ENCODE assay signal across 1 cellular context in the genomic region with DNA sequence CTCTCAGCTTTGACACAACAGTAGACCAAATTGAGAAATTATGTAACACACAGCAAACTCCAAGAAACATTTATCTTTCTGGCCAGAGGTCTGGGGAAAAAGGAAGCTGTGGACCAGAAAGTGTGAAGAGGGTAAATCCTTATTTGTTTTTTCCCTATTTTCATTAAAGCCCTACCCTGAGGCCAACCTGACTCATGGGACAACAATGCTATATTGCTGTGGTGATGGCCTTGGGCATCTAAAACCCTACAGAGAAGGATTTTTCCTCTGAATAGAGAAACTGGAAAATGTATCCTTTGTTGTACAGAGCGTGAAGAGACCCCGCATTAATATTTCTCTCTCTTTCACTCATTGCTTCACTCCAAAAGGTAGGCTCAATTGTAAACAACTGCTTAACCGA.
TF ChIP-seq lines count a peak whose summit lies in the region.

No MANE protein-coding gene starts in this region.

TF ChIP-seq in H1, 55 proteins besides CTCF, POLR2A, EP300 and RAD21 (continued from another document):
- TF ChIP-seq, protein P1, sequence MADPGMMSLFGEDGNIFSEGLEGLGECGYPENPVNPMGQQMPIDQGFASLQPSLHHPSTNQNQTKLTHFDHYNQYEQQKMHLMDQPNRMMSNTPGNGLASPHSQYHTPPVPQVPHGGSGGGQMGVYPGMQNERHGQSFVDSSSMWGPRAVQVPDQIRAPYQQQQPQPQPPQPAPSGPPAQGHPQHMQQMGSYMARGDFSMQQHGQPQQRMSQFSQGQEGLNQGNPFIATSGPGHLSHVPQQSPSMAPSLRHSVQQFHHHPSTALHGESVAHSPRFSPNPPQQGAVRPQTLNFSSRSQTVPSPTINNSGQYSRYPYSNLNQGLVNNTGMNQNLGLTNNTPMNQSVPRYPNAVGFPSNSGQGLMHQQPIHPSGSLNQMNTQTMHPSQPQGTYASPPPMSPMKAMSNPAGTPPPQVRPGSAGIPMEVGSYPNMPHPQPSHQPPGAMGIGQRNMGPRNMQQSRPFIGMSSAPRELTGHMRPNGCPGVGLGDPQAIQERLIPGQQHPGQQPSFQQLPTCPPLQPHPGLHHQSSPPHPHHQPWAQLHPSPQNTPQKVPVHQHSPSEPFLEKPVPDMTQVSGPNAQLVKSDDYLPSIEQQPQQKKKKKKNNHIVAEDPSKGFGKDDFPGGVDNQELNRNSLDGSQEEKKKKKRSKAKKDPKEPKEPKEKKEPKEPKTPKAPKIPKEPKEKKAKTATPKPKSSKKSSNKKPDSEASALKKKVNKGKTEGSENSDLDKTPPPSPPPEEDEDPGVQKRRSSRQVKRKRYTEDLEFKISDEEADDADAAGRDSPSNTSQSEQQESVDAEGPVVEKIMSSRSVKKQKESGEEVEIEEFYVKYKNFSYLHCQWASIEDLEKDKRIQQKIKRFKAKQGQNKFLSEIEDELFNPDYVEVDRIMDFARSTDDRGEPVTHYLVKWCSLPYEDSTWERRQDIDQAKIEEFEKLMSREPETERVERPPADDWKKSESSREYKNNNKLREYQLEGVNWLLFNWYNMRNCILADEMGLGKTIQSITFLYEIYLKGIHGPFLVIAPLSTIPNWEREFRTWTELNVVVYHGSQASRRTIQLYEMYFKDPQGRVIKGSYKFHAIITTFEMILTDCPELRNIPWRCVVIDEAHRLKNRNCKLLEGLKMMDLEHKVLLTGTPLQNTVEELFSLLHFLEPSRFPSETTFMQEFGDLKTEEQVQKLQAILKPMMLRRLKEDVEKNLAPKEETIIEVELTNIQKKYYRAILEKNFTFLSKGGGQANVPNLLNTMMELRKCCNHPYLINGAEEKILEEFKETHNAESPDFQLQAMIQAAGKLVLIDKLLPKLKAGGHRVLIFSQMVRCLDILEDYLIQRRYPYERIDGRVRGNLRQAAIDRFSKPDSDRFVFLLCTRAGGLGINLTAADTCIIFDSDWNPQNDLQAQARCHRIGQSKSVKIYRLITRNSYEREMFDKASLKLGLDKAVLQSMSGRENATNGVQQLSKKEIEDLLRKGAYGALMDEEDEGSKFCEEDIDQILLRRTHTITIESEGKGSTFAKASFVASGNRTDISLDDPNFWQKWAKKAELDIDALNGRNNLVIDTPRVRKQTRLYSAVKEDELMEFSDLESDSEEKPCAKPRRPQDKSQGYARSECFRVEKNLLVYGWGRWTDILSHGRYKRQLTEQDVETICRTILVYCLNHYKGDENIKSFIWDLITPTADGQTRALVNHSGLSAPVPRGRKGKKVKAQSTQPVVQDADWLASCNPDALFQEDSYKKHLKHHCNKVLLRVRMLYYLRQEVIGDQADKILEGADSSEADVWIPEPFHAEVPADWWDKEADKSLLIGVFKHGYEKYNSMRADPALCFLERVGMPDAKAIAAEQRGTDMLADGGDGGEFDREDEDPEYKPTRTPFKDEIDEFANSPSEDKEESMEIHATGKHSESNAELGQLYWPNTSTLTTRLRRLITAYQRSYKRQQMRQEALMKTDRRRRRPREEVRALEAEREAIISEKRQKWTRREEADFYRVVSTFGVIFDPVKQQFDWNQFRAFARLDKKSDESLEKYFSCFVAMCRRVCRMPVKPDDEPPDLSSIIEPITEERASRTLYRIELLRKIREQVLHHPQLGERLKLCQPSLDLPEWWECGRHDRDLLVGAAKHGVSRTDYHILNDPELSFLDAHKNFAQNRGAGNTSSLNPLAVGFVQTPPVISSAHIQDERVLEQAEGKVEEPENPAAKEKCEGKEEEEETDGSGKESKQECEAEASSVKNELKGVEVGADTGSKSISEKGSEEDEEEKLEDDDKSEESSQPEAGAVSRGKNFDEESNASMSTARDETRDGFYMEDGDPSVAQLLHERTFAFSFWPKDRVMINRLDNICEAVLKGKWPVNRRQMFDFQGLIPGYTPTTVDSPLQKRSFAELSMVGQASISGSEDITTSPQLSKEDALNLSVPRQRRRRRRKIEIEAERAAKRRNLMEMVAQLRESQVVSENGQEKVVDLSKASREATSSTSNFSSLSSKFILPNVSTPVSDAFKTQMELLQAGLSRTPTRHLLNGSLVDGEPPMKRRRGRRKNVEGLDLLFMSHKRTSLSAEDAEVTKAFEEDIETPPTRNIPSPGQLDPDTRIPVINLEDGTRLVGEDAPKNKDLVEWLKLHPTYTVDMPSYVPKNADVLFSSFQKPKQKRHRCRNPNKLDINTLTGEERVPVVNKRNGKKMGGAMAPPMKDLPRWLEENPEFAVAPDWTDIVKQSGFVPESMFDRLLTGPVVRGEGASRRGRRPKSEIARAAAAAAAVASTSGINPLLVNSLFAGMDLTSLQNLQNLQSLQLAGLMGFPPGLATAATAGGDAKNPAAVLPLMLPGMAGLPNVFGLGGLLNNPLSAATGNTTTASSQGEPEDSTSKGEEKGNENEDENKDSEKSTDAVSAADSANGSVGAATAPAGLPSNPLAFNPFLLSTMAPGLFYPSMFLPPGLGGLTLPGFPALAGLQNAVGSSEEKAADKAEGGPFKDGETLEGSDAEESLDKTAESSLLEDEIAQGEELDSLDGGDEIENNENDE (IDR thresholded peaks at IDR 0.05; ENCODE audit: insufficient replicate concordance, low read length): no peak
- no peak for TF ChIP-seq CREB1 (IDR thresholded peaks at IDR 0.05)
- no peak for TF ChIP-seq CTBP2 (IDR thresholded peaks at IDR 0.05; ENCODE audit: borderline replicate concordance, insufficient read depth, insufficient read length, low read length)
- no peak for TF ChIP-seq TEAD4 (IDR thresholded peaks at IDR 0.05; ENCODE audit: low read depth, low read length)
- TF ChIP-seq SP2 (IDR thresholded peaks at IDR 0.05; ENCODE audit: low read length): no peak
- no peak for TF ChIP-seq TCF12 (IDR thresholded peaks at IDR 0.05; ENCODE audit: low read depth, low read length)
- TF ChIP-seq ASH2L (IDR thresholded peaks at IDR 0.05; ENCODE audit: low read length): no peak
- no peak for TF ChIP-seq JUND (IDR thresholded peaks at IDR 0.05; ENCODE audit: low read length)
- TF ChIP-seq BCL11A (IDR thresholded peaks at IDR 0.05; ENCODE audit: low read depth in 2 of 2, low read length in 2 of 2): no peak
- no peak for TF ChIP-seq JUN (IDR thresholded peaks at IDR 0.05; ENCODE audit: low read depth, low read length)
- no peak for TF ChIP-seq NRF1 (IDR thresholded peaks at IDR 0.05; ENCODE audit: low read depth, low read length)
- no peak for TF ChIP-seq FOSL1 (IDR thresholded peaks at IDR 0.05; ENCODE audit: insufficient read depth, low read depth, low read length)
- TF ChIP-seq EGR1 (IDR thresholded peaks at IDR 0.05; ENCODE audit: borderline replicate concordance, low read depth, low read length): no peak
- no peak for TF ChIP-seq CBX5 (IDR thresholded peaks at IDR 0.05; ENCODE audit: low read depth, low read length)
